Comparison of ENCODE assay signal across 1 cellular context in genomic region chr6:145026267-145026679, GRCh38.
TF ChIP-seq lines count a peak whose summit lies in the region.

No MANE protein-coding gene starts in this region.

TF ChIP-seq in HepG2, 621 proteins besides CTCF, POLR2A, EP300 and RAD21 (continued from another document and continues in another):
- TF ChIP-seq, protein P1, sequence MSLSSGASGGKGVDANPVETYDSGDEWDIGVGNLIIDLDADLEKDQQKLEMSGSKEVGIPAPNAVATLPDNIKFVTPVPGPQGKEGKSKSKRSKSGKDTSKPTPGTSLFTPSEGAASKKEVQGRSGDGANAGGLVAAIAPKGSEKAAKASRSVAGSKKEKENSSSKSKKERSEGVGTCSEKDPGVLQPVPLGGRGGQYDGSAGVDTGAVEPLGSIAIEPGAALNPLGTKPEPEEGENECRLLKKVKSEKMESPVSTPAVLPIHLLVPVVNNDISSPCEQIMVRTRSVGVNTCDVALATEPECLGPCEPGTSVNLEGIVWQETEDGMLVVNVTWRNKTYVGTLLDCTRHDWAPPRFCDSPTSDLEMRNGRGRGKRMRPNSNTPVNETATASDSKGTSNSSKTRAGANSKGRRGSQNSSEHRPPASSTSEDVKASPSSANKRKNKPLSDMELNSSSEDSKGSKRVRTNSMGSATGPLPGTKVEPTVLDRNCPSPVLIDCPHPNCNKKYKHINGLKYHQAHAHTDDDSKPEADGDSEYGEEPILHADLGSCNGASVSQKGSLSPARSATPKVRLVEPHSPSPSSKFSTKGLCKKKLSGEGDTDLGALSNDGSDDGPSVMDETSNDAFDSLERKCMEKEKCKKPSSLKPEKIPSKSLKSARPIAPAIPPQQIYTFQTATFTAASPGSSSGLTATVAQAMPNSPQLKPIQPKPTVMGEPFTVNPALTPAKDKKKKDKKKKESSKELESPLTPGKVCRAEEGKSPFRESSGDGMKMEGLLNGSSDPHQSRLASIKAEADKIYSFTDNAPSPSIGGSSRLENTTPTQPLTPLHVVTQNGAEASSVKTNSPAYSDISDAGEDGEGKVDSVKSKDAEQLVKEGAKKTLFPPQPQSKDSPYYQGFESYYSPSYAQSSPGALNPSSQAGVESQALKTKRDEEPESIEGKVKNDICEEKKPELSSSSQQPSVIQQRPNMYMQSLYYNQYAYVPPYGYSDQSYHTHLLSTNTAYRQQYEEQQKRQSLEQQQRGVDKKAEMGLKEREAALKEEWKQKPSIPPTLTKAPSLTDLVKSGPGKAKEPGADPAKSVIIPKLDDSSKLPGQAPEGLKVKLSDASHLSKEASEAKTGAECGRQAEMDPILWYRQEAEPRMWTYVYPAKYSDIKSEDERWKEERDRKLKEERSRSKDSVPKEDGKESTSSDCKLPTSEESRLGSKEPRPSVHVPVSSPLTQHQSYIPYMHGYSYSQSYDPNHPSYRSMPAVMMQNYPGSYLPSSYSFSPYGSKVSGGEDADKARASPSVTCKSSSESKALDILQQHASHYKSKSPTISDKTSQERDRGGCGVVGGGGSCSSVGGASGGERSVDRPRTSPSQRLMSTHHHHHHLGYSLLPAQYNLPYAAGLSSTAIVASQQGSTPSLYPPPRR (CRISPR knock-in tag; IDR thresholded peaks at IDR 0.05; ENCODE audit: borderline replicate concordance): peak; percentile 85
- TF ChIP-seq HMG20A (CRISPR knock-in tag; IDR thresholded peaks at IDR 0.05; ENCODE audit: borderline replicate concordance): peak; percentile 99
- peak; percentile 93 for TF ChIP-seq ZNF792 (CRISPR knock-in tag; IDR thresholded peaks at IDR 0.05)
- peak; percentile 65; the same call in 1 of the 2 replicates for TF ChIP-seq ZNF281 (CRISPR knock-in tag; IDR thresholded peaks at IDR 0.05; ENCODE audit: borderline replicate concordance)
- TF ChIP-seq GLI4 (CRISPR knock-in tag; IDR thresholded peaks at IDR 0.05; ENCODE audit: borderline replicate concordance): no peak
- peak; percentile 96 for TF ChIP-seq HDAC2 (CRISPR knock-in tag; IDR thresholded peaks at IDR 0.05)
- peak; percentile 79 for TF ChIP-seq RFXAP (CRISPR knock-in tag; IDR thresholded peaks at IDR 0.05; ENCODE audit: borderline replicate concordance)
- TF ChIP-seq ZNF800 (CRISPR knock-in tag; IDR thresholded peaks at IDR 0.05): no peak; the same call in 1 of the 2 replicates
- TF ChIP-seq, protein P2, sequence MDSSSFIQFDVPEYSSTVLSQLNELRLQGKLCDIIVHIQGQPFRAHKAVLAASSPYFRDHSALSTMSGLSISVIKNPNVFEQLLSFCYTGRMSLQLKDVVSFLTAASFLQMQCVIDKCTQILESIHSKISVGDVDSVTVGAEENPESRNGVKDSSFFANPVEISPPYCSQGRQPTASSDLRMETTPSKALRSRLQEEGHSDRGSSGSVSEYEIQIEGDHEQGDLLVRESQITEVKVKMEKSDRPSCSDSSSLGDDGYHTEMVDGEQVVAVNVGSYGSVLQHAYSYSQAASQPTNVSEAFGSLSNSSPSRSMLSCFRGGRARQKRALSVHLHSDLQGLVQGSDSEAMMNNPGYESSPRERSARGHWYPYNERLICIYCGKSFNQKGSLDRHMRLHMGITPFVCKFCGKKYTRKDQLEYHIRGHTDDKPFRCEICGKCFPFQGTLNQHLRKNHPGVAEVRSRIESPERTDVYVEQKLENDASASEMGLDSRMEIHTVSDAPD (CRISPR knock-in tag; IDR thresholded peaks at IDR 0.05): peak; percentile 99
- peak; percentile 83 for TF ChIP-seq ZNF772 (CRISPR knock-in tag; IDR thresholded peaks at IDR 0.05)
- peak; percentile 92 for TF ChIP-seq ERF (CRISPR knock-in tag; IDR thresholded peaks at IDR 0.05)
- TF ChIP-seq ZNF12 (CRISPR knock-in tag; IDR thresholded peaks at IDR 0.05): peak; percentile 63; the same call in 1 of the 2 replicates
- peak; percentile 70; the same call in 1 of the 2 replicates for TF ChIP-seq TARDBP (CRISPR knock-in tag; IDR thresholded peaks at IDR 0.05)
- peak; percentile 72; the same call in 1 of the 2 replicates for TF ChIP-seq KDM3A (CRISPR knock-in tag; IDR thresholded peaks at IDR 0.05; ENCODE audit: low read depth)
- TF ChIP-seq ZNF337 (CRISPR knock-in tag; IDR thresholded peaks at IDR 0.05; ENCODE audit: borderline replicate concordance, low read depth): no peak
- TF ChIP-seq ZKSCAN8 (CRISPR knock-in tag; IDR thresholded peaks at IDR 0.05; ENCODE audit: borderline replicate concordance): peak; percentile 88
- no peak for TF ChIP-seq RAD51 (IDR thresholded peaks at IDR 0.05; ENCODE audit: borderline replicate concordance)
- peak; percentile 77; the same call in 1 of the 2 replicates for TF ChIP-seq SIX4 (CRISPR knock-in tag; IDR thresholded peaks at IDR 0.05)
- no peak for TF ChIP-seq BRF2 (CRISPR knock-in tag; IDR thresholded peaks at IDR 0.05)
- peak; percentile 90 for TF ChIP-seq ZNF710 (CRISPR knock-in tag; IDR thresholded peaks at IDR 0.05; ENCODE audit: borderline replicate concordance)
- TF ChIP-seq NR2C2 (CRISPR knock-in tag; IDR thresholded peaks at IDR 0.05; ENCODE audit: borderline replicate concordance): peak; percentile 34; the same call in 1 of the 2 replicates
- peak; percentile 84 for TF ChIP-seq ZBTB7B (CRISPR knock-in tag; IDR thresholded peaks at IDR 0.05)
- TF ChIP-seq ZNF788 (CRISPR knock-in tag; IDR thresholded peaks at IDR 0.05; ENCODE audit: borderline replicate concordance): peak; percentile 74; the same call in 1 of the 2 replicates
- 0 out of 2 replicates have a peak, but pooled peaks have one; percentile 52 for TF ChIP-seq SSRP1 (CRISPR knock-in tag; IDR thresholded peaks at IDR 0.05)
- peak; percentile 61; the same call in 1 of the 2 replicates for TF ChIP-seq ZSCAN9 (CRISPR knock-in tag; IDR thresholded peaks at IDR 0.05; ENCODE audit: borderline replicate concordance)
- peak; percentile 95 for TF ChIP-seq ISL2 (CRISPR knock-in tag; IDR thresholded peaks at IDR 0.05)
- TF ChIP-seq HOXD1 (CRISPR knock-in tag; IDR thresholded peaks at IDR 0.05): peak; percentile 76
- no peak for TF ChIP-seq NRL (CRISPR knock-in tag; IDR thresholded peaks at IDR 0.05; ENCODE audit: borderline replicate concordance)
- no peak for TF ChIP-seq PHB2 (IDR thresholded peaks at IDR 0.05; ENCODE audit: partially characterized antibody)
- no peak for TF ChIP-seq NFE2L1 (CRISPR knock-in tag; IDR thresholded peaks at IDR 0.05; ENCODE audit: borderline replicate concordance)
- TF ChIP-seq ZNF264 (CRISPR knock-in tag; IDR thresholded peaks at IDR 0.05): peak; percentile 96
- TF ChIP-seq MEIS2 (CRISPR knock-in tag; IDR thresholded peaks at IDR 0.05): peak; percentile 82
- TF ChIP-seq BRCA1 (CRISPR knock-in tag; IDR thresholded peaks at IDR 0.05): peak; percentile 82; the same call in 1 of the 2 replicates
- TF ChIP-seq NR2F6 (IDR thresholded peaks at IDR 0.05): peak; percentile 74
- peak; percentile 85 for TF ChIP-seq NR2F6 (CRISPR knock-in tag; IDR thresholded peaks at IDR 0.05)
- no peak for TF ChIP-seq ZNF564 (CRISPR knock-in tag; IDR thresholded peaks at IDR 0.05)
- no peak for TF ChIP-seq FOXM1 (CRISPR knock-in tag; IDR thresholded peaks at IDR 0.05)
- TF ChIP-seq, protein P3, sequence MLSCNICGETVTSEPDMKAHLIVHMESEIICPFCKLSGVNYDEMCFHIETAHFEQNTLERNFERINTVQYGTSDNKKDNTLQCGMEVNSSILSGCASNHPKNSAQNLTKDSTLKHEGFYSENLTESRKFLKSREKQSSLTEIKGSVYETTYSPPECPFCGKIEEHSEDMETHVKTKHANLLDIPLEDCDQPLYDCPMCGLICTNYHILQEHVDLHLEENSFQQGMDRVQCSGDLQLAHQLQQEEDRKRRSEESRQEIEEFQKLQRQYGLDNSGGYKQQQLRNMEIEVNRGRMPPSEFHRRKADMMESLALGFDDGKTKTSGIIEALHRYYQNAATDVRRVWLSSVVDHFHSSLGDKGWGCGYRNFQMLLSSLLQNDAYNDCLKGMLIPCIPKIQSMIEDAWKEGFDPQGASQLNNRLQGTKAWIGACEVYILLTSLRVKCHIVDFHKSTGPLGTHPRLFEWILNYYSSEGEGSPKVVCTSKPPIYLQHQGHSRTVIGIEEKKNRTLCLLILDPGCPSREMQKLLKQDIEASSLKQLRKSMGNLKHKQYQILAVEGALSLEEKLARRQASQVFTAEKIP (CRISPR knock-in tag; IDR thresholded peaks at IDR 0.05; ENCODE audit: borderline replicate concordance): no peak
- TF ChIP-seq ZEB1 (IDR thresholded peaks at IDR 0.05; ENCODE audit: insufficient replicate concordance, low read depth): peak; percentile 53
- TF ChIP-seq MYPOP (CRISPR knock-in tag; IDR thresholded peaks at IDR 0.05): peak; percentile 49; the same call in 1 of the 2 replicates
- peak; percentile 74; the same call in 1 of the 2 replicates for TF ChIP-seq KDM1A (CRISPR knock-in tag; IDR thresholded peaks at IDR 0.05)
- no peak for TF ChIP-seq IRF1 (CRISPR knock-in tag; IDR thresholded peaks at IDR 0.05; ENCODE audit: low read depth)
- TF ChIP-seq ZNF333 (CRISPR knock-in tag; IDR thresholded peaks at IDR 0.05; ENCODE audit: borderline replicate concordance): no peak
- peak; percentile 73 for TF ChIP-seq FOXA1 (IDR thresholded peaks at IDR 0.05)
- TF ChIP-seq FOXA1 (CRISPR knock-in tag; IDR thresholded peaks at IDR 0.05): peak; percentile 95
- peak; percentile 71; the same call in 1 of the 2 replicates for TF ChIP-seq KLF6 (CRISPR knock-in tag; IDR thresholded peaks at IDR 0.05)
- TF ChIP-seq NFKBIZ (CRISPR knock-in tag; IDR thresholded peaks at IDR 0.05): peak; percentile 92; the same call in 1 of the 2 replicates
- 0 out of 2 replicates have a peak, but pooled peaks have one; percentile 66 for TF ChIP-seq TSC22D2 (CRISPR knock-in tag; IDR thresholded peaks at IDR 0.05; ENCODE audit: borderline replicate concordance)
- no peak for TF ChIP-seq ZKSCAN1 (IDR thresholded peaks at IDR 0.05; ENCODE audit: low read length)
- TF ChIP-seq TMF1 (CRISPR knock-in tag; IDR thresholded peaks at IDR 0.05; ENCODE audit: low read depth): no peak
